In genomic region chr12:46266869-46267617, GRCh38 we compare ENCODE assay signal across 8 cellular contexts. TPM values are rescaled to one million over a fixed set of nuclear protein-coding genes. Genes with fewer than 3 reads are reported as not detected.
A peak's percentile ranks its signal among the peaks of the same experiment; 100 is the strongest.
DNase-seq lines count a peak whose midpoint lies in the region; ATAC-seq and TF ChIP-seq lines count a peak whose summit lies in the region.

No MANE protein-coding gene starts in this region.

- no peaks in the 10 kb centered on the region for H3K9me3 Mint-ChIP-seq in activated T-cell treated with anti-CD3 and anti-CD28 coated beads, Interleukin-2, amount 50 U/mL, for 72 hours
- no peaks in the 10 kb centered on the region for H3K9me3 Mint-ChIP-seq in natural killer cell

- peak overlapping the region; percentile 88 for H3K4me3 ChIP-seq in fibroblast of mammary gland (ENCODE audit: control insufficient read depth, low read depth, low read length)

- intact Hi-C loops in natural killer cell (cut with micrococcal nuclease) = loop anchor here (1.0 to 5.0 kb wide), 6 partner anchors 52 to 950 kb away; partner anchors contain the start of genes ARID2 and SCAF11

- no peak for TF ChIP-seq CTCF in fibroblast of mammary gland (conservative IDR thresholded peaks at IDR 0.05; ENCODE audit: control insufficient read depth, insufficient read depth, low read depth, low read length)
- TF ChIP-seq CTCF in natural killer cell (IDR thresholded peaks at IDR 0.05) = no peak

- H3K27me3 Mint-ChIP-seq in activated T-cell treated with anti-CD3 and anti-CD28 coated beads, Interleukin-2, amount 50 U/mL, for 72 hours (ENCODE audit: low read depth) = no peaks in the 10 kb centered on the region
- no peaks in the 10 kb centered on the region for H3K27me3 Mint-ChIP-seq in natural killer cell (ENCODE audit: low read depth in 2 of 2)

- H3K36me3 Mint-ChIP-seq in activated T-cell treated with anti-CD3 and anti-CD28 coated beads, Interleukin-2, amount 50 U/mL, for 72 hours (ENCODE audit: insufficient read depth in 2 of 2) = peaks cover 9 to 15% of the 10 kb centered on the region in 2 donors
- no peaks in the 10 kb centered on the region for H3K36me3 Mint-ChIP-seq in natural killer cell

- H3K4me3 Mint-ChIP-seq in activated T-cell treated with anti-CD3 and anti-CD28 coated beads, Interleukin-2, amount 50 U/mL, for 72 hours = no peak overlapping the region
- H3K4me3 Mint-ChIP-seq in natural killer cell = no peak overlapping the region

- H3K27ac Mint-ChIP-seq in activated T-cell treated with anti-CD3 and anti-CD28 coated beads, Interleukin-2, amount 50 U/mL, for 72 hours = no peak overlapping the region
- H3K27ac Mint-ChIP-seq in natural killer cell = no peak overlapping the region

- ATAC-seq in activated T-cell treated with anti-CD3 and anti-CD28 coated beads, Interleukin-2, amount 50 U/mL, for 72 hours (replicated peaks in 1 of 2) = peak in 1 of 2 donors; percentile 12
- peak; percentile 41 to 72 (median 50) for ATAC-seq in natural killer cell
- no peak for ATAC-seq in GM18519 (IDR thresholded peaks at IDR 0.05; ENCODE audit: low FRiP score, unreplicated experiment)

- peak; percentile 38 for DNase-seq in NCI-H2196 (lab: John Stamatoyannopoulos, UW; ENCODE audit: unreplicated experiment)
- DNase-seq in NCI-H2196 treated with DMSO at 0.1 percent for 48 hours (lab: John Stamatoyannopoulos, UW; ENCODE audit: unreplicated experiment) = no peak
- DNase-seq in NCI-H748 (lab: John Stamatoyannopoulos, UW; ENCODE audit: unreplicated experiment) = peak; percentile 86
- peak; percentile 60 to 65 for DNase-seq in activated T-cell treated with anti-CD3 and anti-CD28 coated beads, Interleukin-2, amount 50 U/mL, for 72 hours
- DNase-seq in fibroblast of mammary gland (ENCODE audit: low read depth) = peak; percentile 43
- peak; percentile 69 for DNase-seq in natural killer cell
- DNase-seq in stimulated activated naive CD4-positive, alpha-beta T cell treated with Interleukin-2 at 50 U/mL for 16 hours (lab: John Stamatoyannopoulos, UW) = peak; percentile 61

- H3K4me1 Mint-ChIP-seq in activated T-cell treated with anti-CD3 and anti-CD28 coated beads, Interleukin-2, amount 50 U/mL, for 72 hours (ENCODE audit: low read depth) = peaks cover 19% of the 10 kb centered on the region
- peaks cover 11 to 17% of the 10 kb centered on the region in 2 donors for H3K4me1 Mint-ChIP-seq in natural killer cell

RNA-seq across cellular contexts. Expression of gene SLC38A1, which starts 1.8 kb away (rescaled TPM):
- 100 to 1,000 TPM; 265 to 277 TPM for total RNA-seq in activated T-cell treated with anti-CD3 and anti-CD28 coated beads, Interleukin-2, amount 50 U/mL, for 72 hours
- 100 to 1,000 TPM; 295 to 385 (median 354) TPM for total RNA-seq in natural killer cell
